ENCODE assay signal across 13 cellular contexts in the genomic region with DNA sequence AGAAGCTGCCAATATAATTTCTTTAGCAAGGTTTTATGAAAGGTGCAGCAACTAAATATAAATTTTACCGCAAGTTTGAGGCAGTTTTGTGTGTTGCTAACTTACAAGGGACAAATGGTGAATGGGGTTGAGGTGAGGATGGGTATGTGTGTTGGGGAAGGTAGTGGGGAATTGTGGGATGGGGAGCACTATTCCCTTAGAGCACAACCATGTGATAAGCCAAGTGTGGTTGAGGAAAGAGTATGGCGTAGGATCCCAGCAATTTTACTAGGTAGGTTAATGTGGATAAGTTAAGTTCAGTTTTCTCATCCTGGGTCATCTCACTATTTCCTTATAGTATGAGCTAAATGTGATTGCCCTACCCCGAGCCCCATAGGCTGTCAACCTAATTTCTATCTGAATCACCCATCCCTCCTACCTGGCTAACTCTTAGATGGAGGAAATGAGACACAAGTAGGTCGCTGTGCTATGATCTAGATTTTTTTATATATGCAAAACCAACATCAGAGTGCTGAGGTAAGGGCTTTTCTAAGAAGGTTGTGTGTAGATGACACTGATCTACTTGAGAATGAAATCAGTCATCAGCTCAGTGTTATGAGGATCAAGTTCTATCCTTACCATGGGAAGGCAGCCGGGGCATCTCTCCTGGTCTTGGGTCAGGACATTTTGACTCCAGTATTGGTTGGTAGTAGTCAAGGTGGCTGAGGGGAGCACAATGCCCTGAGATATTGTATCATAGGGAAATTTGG. TPM values are rescaled to one million over a fixed set of nuclear protein-coding genes. Genes with fewer than 3 reads are reported as not detected.
DNase-seq lines count a peak whose midpoint lies in the region; ATAC-seq and TF ChIP-seq lines count a peak whose summit lies in the region.
"Had no signal": no experiment of that assay in that cellular context is flagged by ENCODE, and none has a peak within 500 bp of the region (broad histone marks: within the 10 kb centered on the region; RNA-seq: fewer than 3 reads in every experiment).

No MANE protein-coding gene starts in this region.

- peaks cover 92% of the 10 kb centered on the region for H3K4me1 Mint-ChIP-seq in activated CD8-positive, alpha-beta T cell treated with anti-CD3 and anti-CD28 coated beads, Interleukin-2, amount 10 ng/mL, durations not matched to agents 7 days and 5 days (ENCODE audit: low read depth)
- H3K4me1 Mint-ChIP-seq in naive B cell: peaks cover 82 to 92% (median 90%) of the 10 kb centered on the region in 3 donors

- peak overlapping the region; percentile 56 for H3K4me3 Mint-ChIP-seq in activated CD8-positive, alpha-beta T cell treated with anti-CD3 and anti-CD28 coated beads, Interleukin-2, amount 10 ng/mL, durations not matched to agents 7 days and 5 days
- H3K4me3 Mint-ChIP-seq in naive B cell: peak overlapping the region; percentile 64 to 86 (median 78)
- H3K4me3 Mint-ChIP-seq: endodermal cell had no signal

- H3K27ac ChIP-seq in DND-41 (ENCODE audit: low read length) (peak overlapping the region; percentile 69), suprapubic skin (no peak overlapping the region)
- H3K27ac ChIP-seq: GM23248, SK-N-MC, tibial artery had no signal

- no peak for DNase-seq in DND-41
- no peak for DNase-seq in activated CD8-positive, alpha-beta T cell treated with anti-CD3 and anti-CD28 coated beads, Interleukin-2, amount 10 ng/mL, durations not matched to agents 7 days and 5 days
- no peak for DNase-seq in naive B cell
- DNase-seq in NCI-H146 (lab: John Stamatoyannopoulos, UW): no peak
- no peak for DNase-seq in suprapubic skin (ENCODE audit: low spot score in 2 of 2)
- DNase-seq: endodermal cell, GM23248, NCI-H2107, tibial artery had no signal

- peak; percentile 23 for ATAC-seq in DND-41 (ENCODE audit: insufficient read depth, low read depth)
- ATAC-seq in activated CD8-positive, alpha-beta T cell treated with anti-CD3 and anti-CD28 coated beads, Interleukin-2, amount 10 ng/mL, durations not matched to agents 7 days and 5 days: peak; percentile 57
- ATAC-seq in naive B cell (ENCODE audit: low read depth in 2 of 2): peak; percentile 57 to 60
- no peak for ATAC-seq in HG03025 (IDR thresholded peaks at IDR 0.05; ENCODE audit: low FRiP score, unreplicated experiment)

- peak; percentile 17 for TF ChIP-seq POLR2A in GM19193 (IDR thresholded peaks at IDR 0.05; ENCODE audit: extremely low read depth, insufficient read depth, insufficient read length)
- no peak for TF ChIP-seq POLR2A in suprapubic skin (IDR thresholded peaks at IDR 0.05)

- H3K4me3 ChIP-seq in DND-41 (ENCODE audit: low read depth in 1 of 2, low read length in 2 of 2): no peak overlapping the region
- no peak overlapping the region for H3K4me3 ChIP-seq in suprapubic skin
- H3K4me3 ChIP-seq: GM23248, SK-N-MC, tibial artery had no signal

- H3K27me3 ChIP-seq in DND-41 (ENCODE audit: insufficient read depth, low read length, poor library complexity) (no peaks in the 10 kb centered on the region), suprapubic skin (no peaks in the 10 kb centered on the region)
- H3K27me3 ChIP-seq: tibial artery had no signal

- H2AFZ ChIP-seq in DND-41 (ENCODE audit: low read depth, low read length): no peak overlapping the region
- H2AFZ ChIP-seq: GM23248 had no signal

- H3K9me3 ChIP-seq in DND-41 (ENCODE audit: insufficient read depth, low read length, severe bottlenecking): no peaks in the 10 kb centered on the region
- H3K9me3 ChIP-seq in suprapubic skin: no peaks in the 10 kb centered on the region
- H3K9me3 ChIP-seq: tibial artery had no signal

- H3K36me3 Mint-ChIP-seq in activated CD8-positive, alpha-beta T cell treated with anti-CD3 and anti-CD28 coated beads, Interleukin-2, amount 10 ng/mL, durations not matched to agents 7 days and 5 days (ENCODE audit: low read depth): peaks cover 89% of the 10 kb centered on the region
- H3K36me3 Mint-ChIP-seq in naive B cell: peaks cover 36 to 40% of the 10 kb centered on the region in 2 donors

- no peak for TF ChIP-seq CTCF in DND-41 (IDR thresholded peaks at IDR 0.05; ENCODE audit: borderline replicate concordance, extremely low read depth, low read length, poor library complexity, severe bottlenecking)
- no peak for TF ChIP-seq CTCF in suprapubic skin (IDR thresholded peaks at IDR 0.05)

- H3K79me2 ChIP-seq in DND-41 (ENCODE audit: insufficient read depth, low read length): no peaks in the 10 kb centered on the region

- H3K4me2 ChIP-seq in DND-41 (ENCODE audit: insufficient read depth, low read length): peak overlapping the region; percentile 45; the same call in 1 of the 2 replicates

- no peak for TF ChIP-seq EP300 in suprapubic skin (IDR thresholded peaks at IDR 0.05)

- peaks cover 9% of the 10 kb centered on the region for H3K9me3 Mint-ChIP-seq in activated CD8-positive, alpha-beta T cell treated with anti-CD3 and anti-CD28 coated beads, Interleukin-2, amount 10 ng/mL, durations not matched to agents 7 days and 5 days (ENCODE audit: insufficient read depth)
- peaks cover 0 to 10% (median 2%) of the 10 kb centered on the region in 7 donors for H3K9me3 Mint-ChIP-seq in naive B cell

- CTCF ChIA-PET in activated CD8-positive, alpha-beta T cell treated with anti-CD3 and anti-CD28 coated beads, Interleukin-2, amount 10 ng/mL, durations not matched to agents 7 days and 5 days (lab: Charles Lee): interaction anchor here (0.6 to 2.6 kb wide), 18 partner anchors 9 to 170 kb away, joined by 3 to 18 read pairs (median 5); no protein-coding TSS in a partner anchor

- 89% methylated on average over 5 of the region's 5 CpGs for WGBS in suprapubic skin

- H3K9ac ChIP-seq in DND-41 (ENCODE audit: low read depth, low read length): no peak overlapping the region
- H3K9ac ChIP-seq: GM23248 had no signal

- H3K27me3 Mint-ChIP-seq in activated CD8-positive, alpha-beta T cell treated with anti-CD3 and anti-CD28 coated beads, Interleukin-2, amount 10 ng/mL, durations not matched to agents 7 days and 5 days (ENCODE audit: low read depth): no peaks in the 10 kb centered on the region
- no peaks in the 10 kb centered on the region for H3K27me3 Mint-ChIP-seq in naive B cell

- peak overlapping the region; percentile 98 for H3K27ac Mint-ChIP-seq in activated CD8-positive, alpha-beta T cell treated with anti-CD3 and anti-CD28 coated beads, Interleukin-2, amount 10 ng/mL, durations not matched to agents 7 days and 5 days
- H3K27ac Mint-ChIP-seq in naive B cell: peak overlapping the region; percentile 30 to 87 (median 81)
- H3K27ac Mint-ChIP-seq: endodermal cell had no signal

- H3K36me3 ChIP-seq in DND-41 (ENCODE audit: insufficient read depth, low read length) (no peaks in the 10 kb centered on the region), suprapubic skin (no peaks in the 10 kb centered on the region)
- H3K36me3 ChIP-seq: tibial artery had no signal

- H4K20me1 ChIP-seq in DND-41 (ENCODE audit: insufficient read depth, low read length): no peaks in the 10 kb centered on the region

- POLR2A ChIA-PET in activated CD8-positive, alpha-beta T cell treated with anti-CD3 and anti-CD28 coated beads, Interleukin-2, amount 10 ng/mL, durations not matched to agents 7 days and 5 days (lab: Charles Lee): interaction anchor here (0.6 to 2.0 kb wide), 8 partner anchors 9 to 85 kb away, joined by 3 to 16 read pairs (median 5); partner anchors contain the start of gene SLAMF1

- H3K4me1 ChIP-seq in DND-41 (ENCODE audit: insufficient read depth, low read length) (peaks cover 71% of the 10 kb centered on the region), suprapubic skin (no peaks in the 10 kb centered on the region)
- H3K4me1 ChIP-seq: tibial artery had no signal

RNA-seq across cellular contexts. Expression of gene SLAMF1, which starts 23.8 kb away (rescaled TPM):
- 10 to 100 TPM; 48.5 to 50.1 TPM for total RNA-seq in activated CD8-positive, alpha-beta T cell treated with anti-CD3 and anti-CD28 coated beads, Interleukin-2, amount 10 ng/mL, durations not matched to agents 7 days and 5 days
- polyA plus RNA-seq in naive B cell (ENCODE audit: low read depth in 6 of 6): 10 to 100 TPM; 18.9 to 36.6 (median 23.0) TPM
- total RNA-seq in suprapubic skin: not detected
- total RNA-seq: endodermal cell, GM23248, myocyte had no signal
- polyA plus RNA-seq: GM23248 had no signal

RNA-seq across cellular contexts. Expression of gene CD84, which starts 43.8 kb away (rescaled TPM):
- 10 to 100 TPM; 14.0 to 15.4 TPM for total RNA-seq in activated CD8-positive, alpha-beta T cell treated with anti-CD3 and anti-CD28 coated beads, Interleukin-2, amount 10 ng/mL, durations not matched to agents 7 days and 5 days
- 10 to 100 TPM in 5 of 6 donors, 1 to 10 TPM in 1; 8.5 to 20.6 (median 13.1) TPM for polyA plus RNA-seq in naive B cell (ENCODE audit: low read depth in 6 of 6)
- total RNA-seq in suprapubic skin: 1 to 10 TPM; 1.2 to 9.0 (median 2.3) TPM
- total RNA-seq: endodermal cell, GM23248, myocyte had no signal
- polyA plus RNA-seq: GM23248 had no signal

Comparison
In these comparisons a context has a peak if more than half of its experiments do, and no peak if none do; other contexts are left out.
1. RNA of gene SLAMF1, which starts 23.8 kb away (total RNA-seq): 48.5 to 50.1 TPM in activated CD8-positive, alpha-beta T cell treated with anti-CD3 and anti-CD28 coated beads, Interleukin-2, amount 10 ng/mL, durations not matched to agents 7 days and 5 days; not detected in suprapubic skin; every median in the first group is over 10 times any median in the second.